In the genomic region with DNA sequence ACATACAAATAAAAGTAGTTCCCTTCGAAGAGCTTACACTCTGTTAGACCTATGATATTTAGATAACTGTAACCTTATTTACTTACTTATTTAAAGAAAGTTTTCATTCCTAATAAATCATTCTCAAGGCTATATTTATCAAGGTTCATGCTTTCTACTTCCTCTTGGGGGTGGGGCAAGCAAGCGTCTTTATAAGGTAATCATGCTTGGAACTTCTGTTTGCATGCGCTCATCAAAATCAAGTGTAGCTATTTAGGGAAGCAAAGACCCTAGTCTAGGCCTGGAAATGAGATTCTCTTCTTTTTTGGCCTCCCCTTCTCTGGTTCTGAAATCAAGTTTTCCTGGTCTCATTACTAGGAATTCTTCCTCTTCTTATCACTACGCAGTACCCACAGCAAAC, we compare ENCODE assay signal across 11 cellular contexts. TPM values are rescaled to one million over a fixed set of nuclear protein-coding genes. Genes with fewer than 3 reads are reported as not detected.
A peak's percentile ranks its signal among the peaks of the same experiment; 100 is the strongest.
DNase-seq lines count a peak whose midpoint lies in the region; ATAC-seq and TF ChIP-seq lines count a peak whose summit lies in the region.
"Had no signal": no experiment of that assay in that cellular context is flagged by ENCODE, and none has a peak within 500 bp of the region (broad histone marks: within the 10 kb centered on the region; RNA-seq: fewer than 3 reads in every experiment).

No MANE protein-coding gene starts in this region.

- 60 to 66% methylated on average over 4 of the region's 4 CpGs for WGBS in heart right ventricle, 2 donors

- H3K4me3 Mint-ChIP-seq in activated naive CD4-positive, alpha-beta T cell treated with anti-CD3 and anti-CD28 coated beads, Interleukin-2, amount 50 U/mL, for 24 hours, result peak overlapping the region; percentile 68
- peak overlapping the region; percentile 90 for H3K4me3 Mint-ChIP-seq in osteocyte (ENCODE audit: unreplicated experiment)

- H3K27me3 ChIP-seq in heart right ventricle (peaks cover 0 to 62% (median 0%) of the 10 kb centered on the region in 7 donors), uterus (no peaks in the 10 kb centered on the region)

- peak overlapping the region; percentile 35 to 65 (median 61) for H3K4me3 ChIP-seq in heart right ventricle
- peak overlapping the region; percentile 65 to 68 for H3K4me3 ChIP-seq in uterus

- H3K4me1 ChIP-seq in heart right ventricle (peaks cover 0 to 17% (median 8%) of the 10 kb centered on the region in 9 donors), uterus (no peaks in the 10 kb centered on the region)

- TF ChIP-seq POLR2A in uterus (IDR thresholded peaks at IDR 0.05), result peak in 1 of 2 donors; percentile 37

- H3K27ac ChIP-seq in heart right ventricle (peak overlapping the region; percentile 51 to 82 (median 78)), uterus (peak overlapping the region; percentile 96 to 98)

- H3K9me3 ChIP-seq in heart right ventricle, result no peaks in the 10 kb centered on the region
- no peaks in the 10 kb centered on the region for H3K9me3 ChIP-seq in uterus

- H3K9me3 Mint-ChIP-seq in activated naive CD4-positive, alpha-beta T cell treated with anti-CD3 and anti-CD28 coated beads, Interleukin-2, amount 50 U/mL, for 24 hours, result no peaks in the 10 kb centered on the region
- H3K9me3 Mint-ChIP-seq in osteocyte (ENCODE audit: unreplicated experiment), result peaks cover 7% of the 10 kb centered on the region
- H3K9me3 Mint-ChIP-seq: effector memory CD8-positive, alpha-beta T cell had no signal

- no peak overlapping the region for H3K27ac Mint-ChIP-seq in activated naive CD4-positive, alpha-beta T cell treated with anti-CD3 and anti-CD28 coated beads, Interleukin-2, amount 50 U/mL, for 24 hours
- H3K27ac Mint-ChIP-seq in osteocyte (ENCODE audit: unreplicated experiment), result peak overlapping the region; percentile 93
- H3K27ac Mint-ChIP-seq: effector memory CD8-positive, alpha-beta T cell had no signal

- H3K36me3 ChIP-seq in heart right ventricle (no peaks in the 10 kb centered on the region), uterus (no peaks in the 10 kb centered on the region)

- H3K4me1 Mint-ChIP-seq in activated naive CD4-positive, alpha-beta T cell treated with anti-CD3 and anti-CD28 coated beads, Interleukin-2, amount 50 U/mL, for 24 hours, result no peaks in the 10 kb centered on the region
- peaks cover 66% of the 10 kb centered on the region for H3K4me1 Mint-ChIP-seq in osteocyte (ENCODE audit: unreplicated experiment)

- ATAC-seq in heart right ventricle (peak in 5 of 8 donors; percentile 36 to 65 (median 57)), HG03025 (IDR thresholded peaks at IDR 0.05; ENCODE audit: low FRiP score, unreplicated experiment) (no peak)

- intact Hi-C loops in heart right ventricle (cut with DNase I) (loop anchor here in 9 of 10 donors (2.0 to 10.0 kb wide), 10 partner anchors 68 to 496 kb away; a partner anchor contains a TSS), uterus (cut with DNase I; ENCODE audit: low total_unique reads) (loop anchor here (5.0 kb wide), 1 partner anchor 223 kb away; no protein-coding TSS in a partner anchor)

- DNase-seq in activated naive CD4-positive, alpha-beta T cell treated with Interleukin-2 at 50 U/mL for 16 hours, result no peak
- peak in 1 of 2 donors; percentile 36 for DNase-seq in heart right ventricle
- DNase-seq in osteocyte (ENCODE audit: extremely low spot score, unreplicated experiment), result no peak
- DNase-seq in uterus, result peak; percentile 51 to 82
- no peak for DNase-seq in NCI-H2171 treated with DMSO at 0.1 percent for 48 hours (lab: John Stamatoyannopoulos, UW)
- DNase-seq in NCI-H524 (lab: John Stamatoyannopoulos, UW), result no peak
- DNase-seq: activated gamma-delta T cell; effector memory CD8-positive, alpha-beta T cell; GDM1 had no signal

- no peaks in the 10 kb centered on the region for H3K36me3 Mint-ChIP-seq in activated naive CD4-positive, alpha-beta T cell treated with anti-CD3 and anti-CD28 coated beads, Interleukin-2, amount 50 U/mL, for 24 hours
- H3K36me3 Mint-ChIP-seq in osteocyte (ENCODE audit: unreplicated experiment), result peaks cover 25% of the 10 kb centered on the region

- TF ChIP-seq CTCF in heart right ventricle (IDR thresholded peaks at IDR 0.05) (no peak), osteocyte (IDR thresholded peaks at IDR 0.05) (no peak), uterus (IDR thresholded peaks at IDR 0.05) (no peak)

- H3K27me3 Mint-ChIP-seq in activated naive CD4-positive, alpha-beta T cell treated with anti-CD3 and anti-CD28 coated beads, Interleukin-2, amount 50 U/mL, for 24 hours, result peaks cover 22% of the 10 kb centered on the region
- no peaks in the 10 kb centered on the region for H3K27me3 Mint-ChIP-seq in osteocyte (ENCODE audit: unreplicated experiment)

RNA-seq across cellular contexts. Expression of a gene that starts 0.8 kb away (rescaled TPM):
- total RNA-seq in heart right ventricle, result 1 to 10 TPM; 2.1 to 4.8 (median 2.7) TPM
- 1 to 10 TPM; 3.5 to 9.7 TPM for polyA plus RNA-seq in heart right ventricle
- total RNA-seq in osteocyte, result 83.8 and 92.7 TPM in 2 replicates
- total RNA-seq in uterus, result 100 to 1,000 TPM in 3 of 4 donors, 10 to 100 TPM in 1; 61.6 to 236 (median 150) TPM

Comparison
In these comparisons a context has a peak if more than half of its experiments do, and no peak if none do; other contexts are left out.
1. DNase-seq: peak in uterus (2 of 2); none in activated naive CD4-positive, alpha-beta T cell treated with Interleukin-2 at 50 U/mL for 16 hours (single experiment), osteocyte (single experiment), NCI-H2171 treated with DMSO at 0.1 percent for 48 hours (single experiment) and NCI-H524 (0 of 2).
2. RNA of a gene that starts 0.8 kb away (total RNA-seq): 61.6 to 236 TPM in uterus and 83.8 to 92.7 TPM in osteocyte; 2.1 to 4.8 TPM in heart right ventricle; every median in the first group is over 10 times any median in the second.